In genomic region chr9:132575005-132575609, GRCh38 we compare ENCODE assay signal across 9 cellular contexts. TPM values are rescaled to one million over a fixed set of nuclear protein-coding genes. Genes with fewer than 3 reads are reported as not detected.
A peak's percentile ranks its signal among the peaks of the same experiment; 100 is the strongest.
DNase-seq lines count a peak whose midpoint lies in the region; ATAC-seq and TF ChIP-seq lines count a peak whose summit lies in the region.
"Had no signal": no experiment of that assay in that cellular context is flagged by ENCODE, and none has a peak within 500 bp of the region (broad histone marks: within the 10 kb centered on the region; RNA-seq: fewer than 3 reads in every experiment).

No MANE protein-coding gene starts in this region.

- H3K36me3 ChIP-seq in Caco-2 (ENCODE audit: control insufficient read depth, insufficient read depth, low read length) = no peaks in the 10 kb centered on the region
- no peaks in the 10 kb centered on the region for H3K36me3 ChIP-seq in gastroesophageal sphincter

- H3K36me3 Mint-ChIP-seq in Caco-2 (ENCODE audit: insufficient read depth, unreplicated experiment) (no peaks in the 10 kb centered on the region), HFFc6 (ENCODE audit: low read depth) (no peaks in the 10 kb centered on the region)
- H3K36me3 Mint-ChIP-seq in activated T-helper 1 cell treated with anti-CD3 and anti-CD28 coated beads, Interleukin-12 subunit alpha, Interleukin-12 subunit beta, Interleukin-2, Interleukin-4 antibody, amounts not matched to agents 30 ng/mL and 10 ng/mL and 1 ng/mL, durations not matched to agents 14 hours and 24 hours and 36 hours (ENCODE audit: low read depth) = peaks cover 1% of the 10 kb centered on the region

- H3K27ac Mint-ChIP-seq in Caco-2 (ENCODE audit: unreplicated experiment) (no peak overlapping the region), HFFc6 (no peak overlapping the region)
- H3K27ac Mint-ChIP-seq in activated T-helper 1 cell treated with anti-CD3 and anti-CD28 coated beads, Interleukin-12 subunit alpha, Interleukin-12 subunit beta, Interleukin-2, Interleukin-4 antibody, amounts not matched to agents 30 ng/mL and 10 ng/mL and 1 ng/mL, durations not matched to agents 14 hours and 24 hours and 36 hours = no peak overlapping the region

- WGBS in gastroesophageal sphincter (ENCODE audit: low coverage in 1 of 2), 2 donors = 10 to 21% methylated on average over 5 to 14 of the region's 16 CpGs

- BruUV-seq in Caco-2 (replicated peaks; lab: Mats Ljungman, UMichigan) = no TSS peak

- H3K4me3 ChIP-seq in Caco-2 (ENCODE audit: low read depth, low read length) = no peak overlapping the region
- H3K4me3 ChIP-seq in gastroesophageal sphincter = no peak overlapping the region
- H3K4me3 ChIP-seq: SK-N-MC had no signal

- CTCF ChIA-PET in Caco-2 (lab: Charles Lee) = interaction anchor here (1.6 to 2.1 kb wide), 2 partner anchors 67 to 163 kb away, joined by 5 to 9 read pairs; no protein-coding TSS in a partner anchor

- H3K9me3 Mint-ChIP-seq in Caco-2 (ENCODE audit: unreplicated experiment) = no peaks in the 10 kb centered on the region
- no peaks in the 10 kb centered on the region for H3K9me3 Mint-ChIP-seq in HFFc6
- H3K9me3 Mint-ChIP-seq in activated T-helper 1 cell treated with anti-CD3 and anti-CD28 coated beads, Interleukin-12 subunit alpha, Interleukin-12 subunit beta, Interleukin-2, Interleukin-4 antibody, amounts not matched to agents 30 ng/mL and 10 ng/mL and 1 ng/mL, durations not matched to agents 14 hours and 24 hours and 36 hours = no peaks in the 10 kb centered on the region

- H3K27me3 Mint-ChIP-seq in Caco-2 (ENCODE audit: insufficient read depth, unreplicated experiment) (peaks cover 26% of the 10 kb centered on the region), HFFc6 (ENCODE audit: insufficient read depth) (peaks cover 35% of the 10 kb centered on the region)
- H3K27me3 Mint-ChIP-seq in activated T-helper 1 cell treated with anti-CD3 and anti-CD28 coated beads, Interleukin-12 subunit alpha, Interleukin-12 subunit beta, Interleukin-2, Interleukin-4 antibody, amounts not matched to agents 30 ng/mL and 10 ng/mL and 1 ng/mL, durations not matched to agents 14 hours and 24 hours and 36 hours (ENCODE audit: insufficient read depth) = peaks cover 51% of the 10 kb centered on the region

- H3K4me1 ChIP-seq in Caco-2 (no peaks in the 10 kb centered on the region), gastroesophageal sphincter (no peaks in the 10 kb centered on the region)

- DNase-seq in Caco-2 (peak; percentile 82 to 85), HFFc6 (peak; percentile 63), NCI-H82 treated with DMSO at 0.1 percent for 48 hours (lab: John Stamatoyannopoulos, UW; ENCODE audit: unreplicated experiment) (peak; percentile 49), pons (ENCODE audit: low spot score) (peak; percentile 42), mesenteric fat pad (ENCODE audit: low spot score) (no peak)
- DNase-seq in activated T-helper 1 cell treated with anti-CD3 and anti-CD28 coated beads, Interleukin-12 subunit alpha, Interleukin-12 subunit beta, Interleukin-2, Interleukin-4 antibody, amounts not matched to agents 30 ng/mL and 10 ng/mL and 1 ng/mL, durations not matched to agents 14 hours and 24 hours and 36 hours (ENCODE audit: low spot score) = peak; percentile 25

- intact Hi-C loops in Caco-2 (cut with micrococcal nuclease; ENCODE audit: unreplicated experiment) = loop anchor here (1.0 to 5.0 kb wide), 4 partner anchors 29 to 227 kb away; no protein-coding TSS in a partner anchor
- intact Hi-C loops in activated T-helper 1 cell treated with anti-CD3 and anti-CD28 coated beads, Interleukin-12 subunit alpha, Interleukin-12 subunit beta, Interleukin-2, Interleukin-4 antibody, amounts not matched to agents 30 ng/mL and 10 ng/mL and 1 ng/mL, durations not matched to agents 14 hours and 24 hours and 36 hours (cut with micrococcal nuclease) = loop anchor here (1.0 kb wide), 2 partner anchors 68 to 164 kb away; no protein-coding TSS in a partner anchor

- ATAC-seq in gastroesophageal sphincter (peak; percentile 58), GM18868 (IDR thresholded peaks at IDR 0.05; ENCODE audit: unreplicated experiment) (no peak)

- H3K9me3 ChIP-seq in Caco-2 (no peaks in the 10 kb centered on the region), gastroesophageal sphincter (no peaks in the 10 kb centered on the region)

- no peak overlapping the region for H3K4me3 Mint-ChIP-seq in Caco-2 (ENCODE audit: unreplicated experiment)
- no peak overlapping the region for H3K4me3 Mint-ChIP-seq in HFFc6
- H3K4me3 Mint-ChIP-seq in activated T-helper 1 cell treated with anti-CD3 and anti-CD28 coated beads, Interleukin-12 subunit alpha, Interleukin-12 subunit beta, Interleukin-2, Interleukin-4 antibody, amounts not matched to agents 30 ng/mL and 10 ng/mL and 1 ng/mL, durations not matched to agents 14 hours and 24 hours and 36 hours = no peak overlapping the region

- H3K27ac ChIP-seq in gastroesophageal sphincter = no peak overlapping the region
- H3K27ac ChIP-seq: SK-N-MC had no signal

- no peaks in the 10 kb centered on the region for H3K27me3 ChIP-seq in Caco-2 (replicated peaks; ENCODE audit: control insufficient read depth, insufficient read depth, low read length)
- peaks cover 94% of the 10 kb centered on the region for H3K27me3 ChIP-seq in gastroesophageal sphincter

- no peak for TF ChIP-seq POLR2A in gastroesophageal sphincter (IDR thresholded peaks at IDR 0.05)

- TF ChIP-seq CTCF in Caco-2 (IDR thresholded peaks at IDR 0.05; ENCODE audit: insufficient read depth in 1 of 2, low read depth in 1 of 2, low read length in 1 of 2, severe bottlenecking in 1 of 2, unreplicated experiment in 1 of 2) (peak; percentile 82 to 86), HFFc6 (IDR thresholded peaks at IDR 0.05) (peak; percentile 87), gastroesophageal sphincter (IDR thresholded peaks at IDR 0.05) (peak in 3 of 4 experiments; percentile 32 to 80 (median 62))

- TF ChIP-seq EP300 in gastroesophageal sphincter (IDR thresholded peaks at IDR 0.05) = no peak

- POLR2A ChIA-PET in Caco-2 (lab: Charles Lee) = no interaction called here

- H3K4me1 Mint-ChIP-seq in Caco-2 (ENCODE audit: low read depth, unreplicated experiment) (no peaks in the 10 kb centered on the region), HFFc6 (ENCODE audit: low read depth) (peaks cover 9% of the 10 kb centered on the region)
- no peaks in the 10 kb centered on the region for H3K4me1 Mint-ChIP-seq in activated T-helper 1 cell treated with anti-CD3 and anti-CD28 coated beads, Interleukin-12 subunit alpha, Interleukin-12 subunit beta, Interleukin-2, Interleukin-4 antibody, amounts not matched to agents 30 ng/mL and 10 ng/mL and 1 ng/mL, durations not matched to agents 14 hours and 24 hours and 36 hours (ENCODE audit: low read depth)

RNA-seq across cellular contexts. Expression of gene BARHL1, which starts 7.3 kb away (rescaled TPM):
- total RNA-seq in Caco-2 (2022) (not detected in 2 replicates), gastroesophageal sphincter (not detected), mesenteric fat pad (not detected)
- total RNA-seq in HFFc6 (2021; fragmentation: NEBNext Ultra II Directional; extraction: Animal tissue kit (Norgen Biotek cat#: 25700)) = not detected
- not detected in 2 replicates for total RNA-seq in activated T-helper 1 cell treated with anti-CD3 and anti-CD28 coated beads, Interleukin-12 subunit alpha, Interleukin-12 subunit beta, Interleukin-2, Interleukin-4 antibody, amounts not matched to agents 30 ng/mL and 10 ng/mL and 1 ng/mL, durations not matched to agents 14 hours and 24 hours and 36 hours
